Comparison of ENCODE assay signal across 8 cellular contexts in the genomic region with DNA sequence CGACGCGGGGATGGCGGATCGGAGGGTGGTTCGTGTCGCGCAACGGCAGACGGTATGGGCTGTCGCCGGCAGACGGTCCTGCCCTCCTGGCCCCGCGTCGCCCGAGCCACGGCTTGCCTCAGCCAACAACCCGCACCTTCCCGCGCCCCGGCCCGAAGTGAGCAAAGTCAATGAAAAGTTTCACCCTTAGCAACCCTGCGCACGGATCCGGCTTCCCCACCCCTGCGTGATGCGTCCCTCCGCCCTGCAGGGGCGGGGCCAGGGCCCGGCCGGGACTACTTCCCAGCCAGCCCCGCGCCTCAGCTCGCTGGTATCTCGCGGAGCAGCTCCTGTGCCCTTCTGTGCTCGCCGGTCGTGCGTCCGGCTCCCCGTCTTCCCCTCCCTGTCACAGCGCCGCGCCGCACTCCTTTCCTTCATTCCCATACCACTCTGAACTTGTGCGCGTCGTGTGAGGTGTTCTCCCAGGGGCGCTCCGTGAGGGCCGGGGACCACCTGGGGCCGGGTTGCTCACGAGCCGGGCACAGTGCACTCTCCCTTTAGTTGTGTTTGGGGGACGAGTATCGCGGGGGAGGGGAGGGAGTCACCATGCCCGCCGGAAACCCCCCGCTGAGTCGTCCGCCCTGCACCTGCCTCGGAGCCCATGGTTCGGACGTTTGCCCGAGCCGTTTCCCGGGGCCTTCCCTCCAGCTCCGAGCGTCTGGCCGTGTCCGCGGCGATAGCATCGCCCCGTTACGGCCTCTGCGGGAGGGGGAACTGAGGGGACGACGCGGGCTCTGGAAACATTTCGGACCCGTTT. TPM values are rescaled to one million over a fixed set of nuclear protein-coding genes. Genes with fewer than 3 reads are reported as not detected.
DNase-seq lines count a peak whose midpoint lies in the region; ATAC-seq and TF ChIP-seq lines count a peak whose summit lies in the region.

A gene with protein sequence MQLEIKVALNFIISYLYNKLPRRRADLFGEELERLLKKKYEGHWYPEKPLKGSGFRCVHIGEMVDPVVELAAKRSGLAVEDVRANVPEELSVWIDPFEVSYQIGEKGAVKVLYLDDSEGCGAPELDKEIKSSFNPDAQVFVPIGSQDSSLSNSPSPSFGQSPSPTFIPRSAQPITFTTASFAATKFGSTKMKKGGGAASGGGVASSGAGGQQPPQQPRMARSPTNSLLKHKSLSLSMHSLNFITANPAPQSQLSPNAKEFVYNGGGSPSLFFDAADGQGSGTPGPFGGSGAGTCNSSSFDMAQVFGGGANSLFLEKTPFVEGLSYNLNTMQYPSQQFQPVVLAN (minus strand): TSS at position 163 of the 796 bp plus-strand sequence. CDS start 9,456 bp downstream, outside the sequence.

- CTCF ChIA-PET in T-cell (lab: Charles Lee) = no interaction called here

- peaks cover 36% of the 10 kb centered on the region for H3K79me1 ChIP-seq in trophoblast cell (ENCODE audit: low read length)

- peak within 1 kb of the TSS; percentile 92 for H4K12ac ChIP-seq in trophoblast cell (ENCODE audit: low read depth, low read length)

- H3K36me3 Mint-ChIP-seq in T-cell = no peaks in the 10 kb centered on the region

- peak within 1 kb of the TSS; percentile 89 to 99 (median 89) for H3K4me3 Mint-ChIP-seq in T-cell

- H3K27ac ChIP-seq in cardiac muscle cell = peak within 1 kb of the TSS; percentile 97
- peak within 1 kb of the TSS; percentile 95 for H3K27ac ChIP-seq in trophoblast cell (ENCODE audit: low read depth, low read length)
- peak within 1 kb of the TSS; percentile 95 to 99 (median 98) for H3K27ac ChIP-seq in tibial nerve

- H3K9ac ChIP-seq in adipocyte (ENCODE audit: low read length) = peak within 1 kb of the TSS; percentile 100
- peak within 1 kb of the TSS; percentile 97 for H3K9ac ChIP-seq in trophoblast cell (ENCODE audit: low read length)

- POLR2A ChIA-PET in T-cell (lab: Charles Lee) = interaction anchor here (0.6 to 2.6 kb wide), 5 partner anchors 10 to 97 kb away, joined by 3 to 25 read pairs (median 6); a partner anchor contains a TSS

- TF ChIP-seq POLR2A in tibial nerve (IDR thresholded peaks at IDR 0.05) = peak; percentile 99 to 100

- H3K23ac ChIP-seq in trophoblast cell (ENCODE audit: low read length) = no peak within 1 kb of the TSS

- H3K4ac ChIP-seq in trophoblast cell (ENCODE audit: low read depth, low read length) = peak within 1 kb of the TSS; percentile 98

- peak within 1 kb of the TSS; percentile 66 for H2AFZ ChIP-seq in trophoblast cell (ENCODE audit: insufficient read depth, low read length, poor library complexity)

- H3K9me3 Mint-ChIP-seq in T-cell = no peaks in the 10 kb centered on the region

- H3K4me1 Mint-ChIP-seq in T-cell = peaks cover 25 to 41% (median 29%) of the 10 kb centered on the region in 3 donors

- TF ChIP-seq EP300 in tibial nerve (IDR thresholded peaks at IDR 0.05) = peak; percentile 93 to 100

- peak within 1 kb of the TSS; percentile 95 for H4K91ac ChIP-seq in trophoblast cell (ENCODE audit: low read depth, low read length)

- WGBS in trophoblast cell (ENCODE audit: extremely low coverage, insufficient coverage, insufficient read length) = no CpG with 5 or more reads among the region's 85 CpGs
- WGBS in tibial nerve, 2 donors = 1% methylated on average over 41 to 59 of the region's 85 CpGs

- H3K36me3 ChIP-seq in adipocyte (ENCODE audit: control insufficient read depth, insufficient read depth, low read length, severe bottlenecking) = peaks cover 17% of the 10 kb centered on the region
- peaks cover 5% of the 10 kb centered on the region for H3K36me3 ChIP-seq in cardiac muscle cell
- peaks cover 8 to 11% of the 10 kb centered on the region in 2 experiments for H3K36me3 ChIP-seq in trophoblast cell (ENCODE audit: control insufficient read depth in 1 of 2, insufficient read depth in 2 of 2, low read length in 2 of 2)
- H3K36me3 ChIP-seq in tibial nerve = peaks cover 0 to 5% (median 0%) of the 10 kb centered on the region in 3 donors

- in situ Hi-C loops in G401 (cut with HindIII; ENCODE audit: low sequenced_read_pairs) = no loop called here

- peak within 1 kb of the TSS; percentile 94 for H2AK5ac ChIP-seq in trophoblast cell (ENCODE audit: low read length)

- peak within 1 kb of the TSS; percentile 95 for H3K18ac ChIP-seq in trophoblast cell (ENCODE audit: low read length)

- DNase-seq in G401 (ENCODE audit: low spot score) (peak; percentile 95), NCI-H1436 (lab: John Stamatoyannopoulos, UW) (peak; percentile 92), T-cell (peak; percentile 85 to 96 (median 92)), adipocyte (ENCODE audit: low read depth) (peak; percentile 98), cardiac muscle cell (ENCODE audit: low read depth in 1 of 2, low spot score in 1 of 2) (peak; percentile 96 to 98), trophoblast cell (peak; percentile 94 to 98), tibial nerve (ENCODE audit: low spot score in 2 of 2) (peak; percentile 93 to 94)

- H2BK12ac ChIP-seq in trophoblast cell (ENCODE audit: low read length) = peak within 1 kb of the TSS; percentile 47

- H3K79me2 ChIP-seq in trophoblast cell (ENCODE audit: control insufficient read depth, insufficient read depth, low read length, poor library complexity) = peaks cover 47% of the 10 kb centered on the region

- peak within 1 kb of the TSS; percentile 97 for H2BK5ac ChIP-seq in trophoblast cell (ENCODE audit: low read depth, low read length, poor library complexity)

- H3K4me3 ChIP-seq in adipocyte (ENCODE audit: low read length) = peak within 1 kb of the TSS; percentile 99
- H3K4me3 ChIP-seq in cardiac muscle cell = peak within 1 kb of the TSS; percentile 99
- peak within 1 kb of the TSS; percentile 98 for H3K4me3 ChIP-seq in trophoblast cell (ENCODE audit: low read depth, low read length)
- H3K4me3 ChIP-seq in tibial nerve = peak within 1 kb of the TSS; percentile 75 to 94 (median 91)

- H3K4me1 ChIP-seq in adipocyte (ENCODE audit: control insufficient read depth, insufficient read depth, low read length) = peaks cover 28% of the 10 kb centered on the region
- peaks cover 12% of the 10 kb centered on the region for H3K4me1 ChIP-seq in cardiac muscle cell (ENCODE audit: low read depth)
- H3K4me1 ChIP-seq in trophoblast cell (ENCODE audit: control insufficient read depth in 1 of 2, insufficient read depth in 2 of 2, low read length in 2 of 2) = peaks cover 7 to 9% of the 10 kb centered on the region in 2 experiments
- peaks cover 0 to 33% (median 22%) of the 10 kb centered on the region in 4 donors for H3K4me1 ChIP-seq in tibial nerve

- H3K9me3 ChIP-seq in adipocyte (ENCODE audit: control insufficient read depth, low read length) (no peaks in the 10 kb centered on the region), cardiac muscle cell (ENCODE audit: low read depth) (no peaks in the 10 kb centered on the region), trophoblast cell (ENCODE audit: insufficient read depth, low read depth, low read length) (no peaks in the 10 kb centered on the region), tibial nerve (no peaks in the 10 kb centered on the region)

- ATAC-seq in HG02623 (IDR thresholded peaks at IDR 0.05; ENCODE audit: unreplicated experiment) = peak; percentile 28
- ATAC-seq in T-cell (replicated peaks in 1 of 4) = peak; percentile 57 to 70 (median 66)

- no peak for TF ChIP-seq CTCF in cardiac muscle cell (IDR thresholded peaks at IDR 0.05; ENCODE audit: low read depth, low read length)
- TF ChIP-seq CTCF in tibial nerve (IDR thresholded peaks at IDR 0.05) = peak in 2 of 5 experiments; percentile 52 to 58

- H3K4me2 ChIP-seq in trophoblast cell (ENCODE audit: low read length) = peak within 1 kb of the TSS; percentile 92

- peak within 1 kb of the TSS; percentile 93 for H4K8ac ChIP-seq in trophoblast cell (ENCODE audit: low read depth, low read length)

- no peaks in the 10 kb centered on the region for H3K27me3 Mint-ChIP-seq in T-cell

- peak within 1 kb of the TSS; percentile 97 for H3K14ac ChIP-seq in trophoblast cell (ENCODE audit: low read length)

- peak within 1 kb of the TSS; percentile 93 to 96 for H3K27ac Mint-ChIP-seq in T-cell

- no peaks in the 10 kb centered on the region for H3K27me3 ChIP-seq in adipocyte (replicated peaks; ENCODE audit: control insufficient read depth, insufficient read depth, low read length)
- H3K27me3 ChIP-seq in cardiac muscle cell = no peaks in the 10 kb centered on the region
- no peaks in the 10 kb centered on the region for H3K27me3 ChIP-seq in trophoblast cell (ENCODE audit: insufficient read depth, low read length)
- H3K27me3 ChIP-seq in tibial nerve = no peaks in the 10 kb centered on the region

- H2BK120ac ChIP-seq in trophoblast cell (ENCODE audit: insufficient read depth, low read length, poor library complexity) = peak within 1 kb of the TSS; percentile 87

RNA-seq across cellular contexts. Expression of the gene that starts here (rescaled TPM):
- total RNA-seq in G401 (2014; rRNA removed; shearing (Covaris generic)) = 33.3 and 34.4 TPM in 2 replicates
- total RNA-seq in T-cell (10 to 100 TPM; 22.2 to 48.6 (median 37.9) TPM), cardiac muscle cell (32.0 and 42.4 TPM in 2 replicates), tibial nerve (10 to 100 TPM; 50.8 to 67.3 (median 56.9) TPM)
- polyA plus RNA-seq in cardiac muscle cell = 35.5 and 52.9 TPM in 2 replicates
- polyA plus RNA-seq in trophoblast cell (2013) = 30.8 and 31.2 TPM in 2 replicates

Comparison
In these comparisons a context has a peak if more than half of its experiments do, and no peak if none do; other contexts are left out.
1. Peak in every context shown above with its lines: DNase-seq, ATAC-seq, H3K4me3 ChIP-seq and H3K27ac ChIP-seq.